Comparison of ENCODE assay signal across 25 cellular contexts in genomic region chr2:54986266-54986665, GRCh38.
A peak's percentile ranks its signal among the peaks of the same experiment; 100 is the strongest.
DNase-seq lines count a peak whose midpoint lies in the region; ATAC-seq and TF ChIP-seq lines count a peak whose summit lies in the region.
"Had no signal": no experiment of that assay in that cellular context is flagged by ENCODE, and none has a peak within 500 bp of the region (broad histone marks: within the 10 kb centered on the region; RNA-seq: fewer than 3 reads in every experiment).

No MANE protein-coding gene starts in this region.

- 92% methylated on average over 3 of the region's 3 CpGs for WGBS in mesenchymal stem cell
- 68% methylated on average over 3 of the region's 3 CpGs for WGBS in hepatocyte (ENCODE audit: low lambda C conversion rate, missing lambda C conversion rate)

- H3K9me3 Mint-ChIP-seq in CD4-positive, CD25-positive, alpha-beta regulatory T cell, result no peaks in the 10 kb centered on the region
- no peaks in the 10 kb centered on the region for H3K9me3 Mint-ChIP-seq in HFFc6
- H3K9me3 Mint-ChIP-seq: mesothelial cell of epicardium; naive thymus-derived CD8-positive, alpha-beta T cell; stimulated activated naive B cell treated with anti-CD40 and anti-IgM and Interleukin-4, amounts not matched to agents 10 μg/mL and 1 μg/mL and 100 μg/mL, for 72 hours had no signal

- peaks cover 37% of the 10 kb centered on the region for H3K36me3 ChIP-seq in CD4-positive, CD25-positive, alpha-beta regulatory T cell (ENCODE audit: control insufficient read depth, insufficient read depth, low read length)
- H3K36me3 ChIP-seq in RWPE2 (ENCODE audit: low read depth), result peaks cover 68% of the 10 kb centered on the region
- peaks cover 0 to 65% of the 10 kb centered on the region in 2 experiments for H3K36me3 ChIP-seq in mesenchymal stem cell (ENCODE audit: control insufficient read depth in 1 of 2, insufficient read depth in 2 of 2, low read depth in 1 of 2, low read length in 2 of 2)
- H3K36me3 ChIP-seq in hepatocyte (replicated peaks; ENCODE audit: insufficient read depth, low read depth), result no peaks in the 10 kb centered on the region
- H3K36me3 ChIP-seq: uterus had no signal

- no peak overlapping the region for H2BK120ac ChIP-seq in mesenchymal stem cell (ENCODE audit: low read depth, low read length)

- no peaks in the 10 kb centered on the region for H3K9me2 ChIP-seq in hepatocyte (replicated peaks; ENCODE audit: insufficient read depth)

- no peak overlapping the region for H2AK5ac ChIP-seq in mesenchymal stem cell (ENCODE audit: low read length, severe bottlenecking)

- no peak for ATAC-seq in CD4-positive, CD25-positive, alpha-beta regulatory T cell (ENCODE audit: low read depth in 2 of 2)
- no peak for ATAC-seq in RWPE2 (ENCODE audit: low read depth)
- no peak for ATAC-seq in HG03280 (IDR thresholded peaks at IDR 0.05; ENCODE audit: unreplicated experiment)
- ATAC-seq: left ventricle myocardium superior; naive thymus-derived CD8-positive, alpha-beta T cell; stimulated activated naive B cell treated with anti-CD40 and anti-IgM and Interleukin-4, amounts not matched to agents 10 μg/mL and 1 μg/mL and 100 μg/mL, for 72 hours had no signal

- H2BK5ac ChIP-seq in mesenchymal stem cell (ENCODE audit: low read depth, low read length, poor library complexity, severe bottlenecking), result no peak overlapping the region

- no peak overlapping the region for H4K91ac ChIP-seq in mesenchymal stem cell (ENCODE audit: low read length)

- no peak overlapping the region for H2BK12ac ChIP-seq in mesenchymal stem cell (ENCODE audit: low read length in 2 of 2)

- peaks cover 33% of the 10 kb centered on the region for H3K36me3 Mint-ChIP-seq in CD4-positive, CD25-positive, alpha-beta regulatory T cell
- peaks cover 38% of the 10 kb centered on the region for H3K36me3 Mint-ChIP-seq in HFFc6 (ENCODE audit: low read depth)

- H3K9ac ChIP-seq in mesenchymal stem cell (ENCODE audit: low read length), result no peak overlapping the region

- H4K8ac ChIP-seq in mesenchymal stem cell (ENCODE audit: low read length), result no peak overlapping the region

- peak overlapping the region; percentile 9 to 74 (median 43) for H3K27ac Mint-ChIP-seq in CD4-positive, CD25-positive, alpha-beta regulatory T cell
- H3K27ac Mint-ChIP-seq in HFFc6, result peak overlapping the region; percentile 57
- H3K27ac Mint-ChIP-seq: stimulated activated naive B cell treated with anti-CD40 and anti-IgM and Interleukin-4, amounts not matched to agents 10 μg/mL and 1 μg/mL and 100 μg/mL, for 72 hours had no signal

- H3K23ac ChIP-seq in mesenchymal stem cell (ENCODE audit: low read length in 2 of 2), result no peak overlapping the region

- no peak overlapping the region for H3K14ac ChIP-seq in mesenchymal stem cell (ENCODE audit: low read length in 2 of 2)

- no peaks in the 10 kb centered on the region for H3K79me1 ChIP-seq in mesenchymal stem cell (replicated peaks; ENCODE audit: low read length, poor library complexity, severe bottlenecking)

- H3K4me1 Mint-ChIP-seq in CD4-positive, CD25-positive, alpha-beta regulatory T cell, result peaks cover 42 to 79% (median 51%) of the 10 kb centered on the region in 4 donors
- peaks cover 77% of the 10 kb centered on the region for H3K4me1 Mint-ChIP-seq in HFFc6 (ENCODE audit: low read depth)

- no peaks in the 10 kb centered on the region for H3K27me3 ChIP-seq in CD4-positive, CD25-positive, alpha-beta regulatory T cell (ENCODE audit: control insufficient read depth, insufficient read depth, low read length)
- H3K27me3 ChIP-seq in RWPE2 (ENCODE audit: insufficient read depth, poor library complexity, severe bottlenecking) (no peaks in the 10 kb centered on the region), mesenchymal stem cell (ENCODE audit: control insufficient read depth in 1 of 2, insufficient read depth in 1 of 2, low read length in 2 of 2) (no peaks in the 10 kb centered on the region), hepatocyte (no peaks in the 10 kb centered on the region)
- H3K27me3 ChIP-seq: adrenal gland, BE2C, SJCRH30, spleen, uterus had no signal

- H3K4me2 ChIP-seq in mesenchymal stem cell (ENCODE audit: low read length, poor library complexity, severe bottlenecking) (no peak overlapping the region), hepatocyte (no peak overlapping the region)

- no peak overlapping the region for H3K18ac ChIP-seq in mesenchymal stem cell (ENCODE audit: low read depth in 1 of 2, low read length in 2 of 2)

- DNase-seq in CD4-positive, CD25-positive, alpha-beta regulatory T cell, result no peak
- DNase-seq in HFFc6 (no peak), RWPE2 (ENCODE audit: low spot score) (no peak), fibroblast of gingiva (ENCODE audit: low read depth) (peak; percentile 29), mesenchymal stem cell (no peak), hepatocyte (ENCODE audit: low spot score) (no peak)
- DNase-seq in activated CD4-positive, alpha-beta T cell treated with anti-CD3 and anti-CD28 coated beads for 1 hour, result no peak
- DNase-seq: activated CD4-positive, alpha-beta T cell treated with anti-CD3 and anti-CD28 coated beads for 4 hours; activated naive CD4-positive, alpha-beta T cell treated with Interleukin-2 at 50 U/mL for 16 hours; activated T-cell treated with anti-CD3 and anti-CD28 coated beads, Interleukin-2, amount 50 U/mL, for 48 hours; BE2C; DMS79; Karpas-422; left ventricle myocardium superior; naive thymus-derived CD8-positive, alpha-beta T cell; NCI-H1930; retina; SJCRH30; spleen; stimulated activated CD4-positive, alpha-beta T cell treated with anti-CD3 and anti-CD28 coated beads, Interleukin-4, amount 100 ng/mL, for 24 hours; stimulated activated naive B cell treated with anti-CD40 and anti-IgM and Interleukin-4, amounts not matched to agents 10 μg/mL and 1 μg/mL and 100 μg/mL, for 72 hours; uterus had no signal

- no peak overlapping the region for H2AFZ ChIP-seq in mesenchymal stem cell (ENCODE audit: low read depth, low read length)
- H2AFZ ChIP-seq in hepatocyte, result no peak overlapping the region

- H3K27ac ChIP-seq in CD4-positive, CD25-positive, alpha-beta regulatory T cell (ENCODE audit: insufficient read depth, low read length, poor library complexity, severe bottlenecking), result no peak overlapping the region
- peak overlapping the region; percentile 78 for H3K27ac ChIP-seq in RWPE2 (ENCODE audit: poor library complexity, severe bottlenecking)
- H3K27ac ChIP-seq in mesenchymal stem cell (ENCODE audit: low read length, poor library complexity, severe bottlenecking), result no peak overlapping the region
- H3K27ac ChIP-seq in hepatocyte, result no peak overlapping the region
- H3K27ac ChIP-seq: adrenal gland, SJCRH30, spleen, uterus had no signal

- H2BK15ac ChIP-seq in mesenchymal stem cell (ENCODE audit: low read depth, poor library complexity, severe bottlenecking), result no peak overlapping the region

- H3K27me3 Mint-ChIP-seq in CD4-positive, CD25-positive, alpha-beta regulatory T cell, result no peaks in the 10 kb centered on the region
- H3K27me3 Mint-ChIP-seq in HFFc6 (ENCODE audit: insufficient read depth), result peaks cover 3% of the 10 kb centered on the region; the same call in 1 of the 2 replicates
- H3K27me3 Mint-ChIP-seq: naive thymus-derived CD8-positive, alpha-beta T cell; stimulated activated naive B cell treated with anti-CD40 and anti-IgM and Interleukin-4, amounts not matched to agents 10 μg/mL and 1 μg/mL and 100 μg/mL, for 72 hours had no signal

- no peak overlapping the region for H3K4ac ChIP-seq in mesenchymal stem cell (ENCODE audit: low read depth in 1 of 2, low read length in 2 of 2)

- no peak for TF ChIP-seq CTCF in HFFc6 (IDR thresholded peaks at IDR 0.05)
- no peak for TF ChIP-seq CTCF in RWPE2 (IDR thresholded peaks at IDR 0.05; ENCODE audit: poor library complexity, severe bottlenecking)
- TF ChIP-seq CTCF in hepatocyte (IDR thresholded peaks at IDR 0.05; ENCODE audit: poor library complexity), result no peak

- H3K4me1 ChIP-seq in CD4-positive, CD25-positive, alpha-beta regulatory T cell (ENCODE audit: control insufficient read depth, insufficient read depth, low read length, poor library complexity, severe bottlenecking), result peaks cover 12% of the 10 kb centered on the region
- peaks cover 53% of the 10 kb centered on the region for H3K4me1 ChIP-seq in RWPE2 (ENCODE audit: insufficient read depth, poor library complexity, severe bottlenecking)
- H3K4me1 ChIP-seq in mesenchymal stem cell (ENCODE audit: control insufficient read depth, insufficient read depth, low read depth, low read length), result peaks cover 5% of the 10 kb centered on the region
- H3K4me1 ChIP-seq in hepatocyte (ENCODE audit: insufficient read depth), result no peaks in the 10 kb centered on the region

- H4K20me1 ChIP-seq in hepatocyte (ENCODE audit: insufficient read depth, poor library complexity, severe bottlenecking), result peaks cover 89% of the 10 kb centered on the region

- no peak overlapping the region for H3K4me3 ChIP-seq in CD4-positive, CD25-positive, alpha-beta regulatory T cell (ENCODE audit: low read depth, low read length)
- H3K4me3 ChIP-seq in RWPE2 (ENCODE audit: severe bottlenecking) (no peak overlapping the region), mesenchymal stem cell (ENCODE audit: insufficient read depth in 1 of 2, low read depth in 1 of 2, low read length in 2 of 2) (no peak overlapping the region), hepatocyte (no peak overlapping the region)
- H3K4me3 ChIP-seq: adrenal gland, SJCRH30, spleen, uterus had no signal

- no peak overlapping the region for H3K4me3 Mint-ChIP-seq in CD4-positive, CD25-positive, alpha-beta regulatory T cell
- H3K4me3 Mint-ChIP-seq in HFFc6, result no peak overlapping the region
- H3K4me3 Mint-ChIP-seq: mesothelial cell of epicardium; naive thymus-derived CD8-positive, alpha-beta T cell; stimulated activated naive B cell treated with anti-CD40 and anti-IgM and Interleukin-4, amounts not matched to agents 10 μg/mL and 1 μg/mL and 100 μg/mL, for 72 hours had no signal

- no peaks in the 10 kb centered on the region for H3K9me3 ChIP-seq in CD4-positive, CD25-positive, alpha-beta regulatory T cell (ENCODE audit: control insufficient read depth in 2 of 2, low read length in 2 of 2)
- H3K9me3 ChIP-seq in RWPE2 (ENCODE audit: severe bottlenecking) (no peaks in the 10 kb centered on the region), mesenchymal stem cell (ENCODE audit: control insufficient read depth, low read length) (no peaks in the 10 kb centered on the region), hepatocyte (ENCODE audit: low read depth) (no peaks in the 10 kb centered on the region)
- H3K9me3 ChIP-seq: adrenal gland, BE2C, SJCRH30, spleen, uterus had no signal

- H3K79me2 ChIP-seq in hepatocyte, result peaks cover 99% of the 10 kb centered on the region
